23 cellular contexts compared by ENCODE assay signal in the genomic region with DNA sequence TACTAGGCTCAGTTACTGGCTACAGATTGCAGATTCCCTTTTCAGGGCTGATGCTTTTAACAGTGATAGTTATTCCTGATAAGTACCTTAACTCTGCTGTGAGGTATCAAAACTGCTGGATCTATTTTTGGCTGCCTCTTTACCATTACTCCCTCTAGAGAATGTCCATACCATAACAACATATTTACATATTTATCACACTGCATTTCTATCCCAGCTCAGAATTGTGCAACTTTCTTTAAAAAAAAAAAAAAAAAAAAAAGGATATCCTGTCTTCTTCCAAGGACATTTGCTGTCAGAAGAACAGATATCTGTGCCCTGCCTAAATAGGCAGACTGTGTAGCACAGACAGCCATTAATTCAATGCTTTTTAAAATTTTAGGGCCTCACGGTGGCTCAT.
DNase-seq lines count a peak whose midpoint lies in the region; ATAC-seq and TF ChIP-seq lines count a peak whose summit lies in the region.
"Had no signal": no experiment of that assay in that cellular context is flagged by ENCODE, and none has a peak within 500 bp of the region (broad histone marks: within the 10 kb centered on the region; RNA-seq: fewer than 3 reads in every experiment).

No MANE protein-coding gene starts in this region.

- H3K27me3 ChIP-seq in heart left ventricle (no peaks in the 10 kb centered on the region), SJCRH30 (no peaks in the 10 kb centered on the region), spleen (replicated peaks in 1 of 7) (no peaks in the 10 kb centered on the region)
- H3K27me3 ChIP-seq: BLaER1, upper lobe of right lung had no signal

- H3K4me3 Mint-ChIP-seq in stimulated activated naive B cell treated with anti-CD40 and anti-IgM and Interleukin-4, amounts not matched to agents 10 μg/mL and 1 μg/mL and 100 μg/mL, for 72 hours, result no peak overlapping the region
- H3K4me3 Mint-ChIP-seq: activated naive CD8-positive, alpha-beta T cell treated with anti-CD3 and anti-CD28 coated beads, Interleukin-2, amount 50 U/mL, for 24 hours; dendritic cell treated with granulocyte-macrophage colony-stimulating factor and Interleukin-4, amounts not matched to agents 40 ng/mL and 50 ng/mL, for 4 days had no signal

- H3K4me1 ChIP-seq in heart left ventricle (peaks cover 4 to 78% (median 60%) of the 10 kb centered on the region in 12 donors), SJCRH30 (peaks cover 47% of the 10 kb centered on the region), spleen (peaks cover 6 to 75% (median 52%) of the 10 kb centered on the region in 6 donors)
- H3K4me1 ChIP-seq: BLaER1 had no signal

- TF ChIP-seq CTCF in heart left ventricle (IDR thresholded peaks at IDR 0.05) (no peak), fibroblast of villous mesenchyme (IDR thresholded peaks at IDR 0.05; ENCODE audit: insufficient read depth, low read depth, low read length) (peak; percentile 0), spleen (IDR thresholded peaks at IDR 0.05 in 8 of 11, conservative IDR thresholded peaks at IDR 0.05 in 3 of 11) (no peak)

- peaks cover 0 to 64% (median 42%) of the 10 kb centered on the region in 9 donors for H3K36me3 ChIP-seq in heart left ventricle
- peaks cover 4% of the 10 kb centered on the region for H3K36me3 ChIP-seq in SJCRH30
- H3K36me3 ChIP-seq in spleen, result peaks cover 2 to 98% (median 43%) of the 10 kb centered on the region in 6 donors

- peaks cover 0 to 3% of the 10 kb centered on the region in 2 donors for H3K4me1 Mint-ChIP-seq in stimulated activated naive B cell treated with anti-CD40 and anti-IgM and Interleukin-4, amounts not matched to agents 10 μg/mL and 1 μg/mL and 100 μg/mL, for 72 hours

- H3K27ac Mint-ChIP-seq in stimulated activated naive B cell treated with anti-CD40 and anti-IgM and Interleukin-4, amounts not matched to agents 10 μg/mL and 1 μg/mL and 100 μg/mL, for 72 hours, result no peak overlapping the region
- H3K27ac Mint-ChIP-seq: activated naive CD8-positive, alpha-beta T cell treated with anti-CD3 and anti-CD28 coated beads, Interleukin-2, amount 50 U/mL, for 24 hours had no signal

- TF ChIP-seq POLR2A in heart left ventricle (IDR thresholded peaks at IDR 0.05) (no peak), spleen (IDR thresholded peaks at IDR 0.05) (no peak)

- H3K27ac ChIP-seq in heart left ventricle (peak overlapping the region in 7 of 12 donors; percentile 5 to 77 (median 69)), SJCRH30 (0 out of 2 replicates have a peak overlapping the region, but pooled peaks have one; percentile 92), spleen (peak overlapping the region in 6 of 8 donors; percentile 6 to 72 (median 64))
- H3K27ac ChIP-seq: BLaER1, lower lobe of right lung, upper lobe of right lung had no signal

- WGBS in heart left ventricle, 4 donors, result 94 to 100% (median 96%) methylated on average over 1 of the region's 1 CpG
- 64 to 90% (median 75%) methylated on average over 1 of the region's 1 CpG for WGBS in spleen, 5 donors

- H3K36me3 Mint-ChIP-seq in stimulated activated naive B cell treated with anti-CD40 and anti-IgM and Interleukin-4, amounts not matched to agents 10 μg/mL and 1 μg/mL and 100 μg/mL, for 72 hours, result peaks cover 48 to 56% of the 10 kb centered on the region in 2 donors

- no peaks in the 10 kb centered on the region for H3K9me3 Mint-ChIP-seq in stimulated activated naive B cell treated with anti-CD40 and anti-IgM and Interleukin-4, amounts not matched to agents 10 μg/mL and 1 μg/mL and 100 μg/mL, for 72 hours
- H3K9me3 Mint-ChIP-seq: activated naive CD8-positive, alpha-beta T cell treated with anti-CD3 and anti-CD28 coated beads, Interleukin-2, amount 50 U/mL, for 24 hours; dendritic cell treated with granulocyte-macrophage colony-stimulating factor and Interleukin-4, amounts not matched to agents 40 ng/mL and 50 ng/mL, for 4 days had no signal

- intact Hi-C loops in heart left ventricle (cut with DNase I), result loop anchor here in 3 of 10 donors (5.0 to 10.0 kb wide), 4 partner anchors 36 to 114 kb away; partner anchors contain the start of gene RREB1 (in 1 of the 3)
- intact Hi-C loops in cardiac septum (cut with DNase I), result loop anchor here (5.0 kb wide), 1 partner anchor 111 kb away; the partner anchor contains the start of gene RREB1
- intact Hi-C loops in spleen (cut with DNase I; ENCODE audit: low total_unique reads), result no loop called here

- ATAC-seq in heart left ventricle, result no peak
- no peak for ATAC-seq in stimulated activated naive B cell treated with anti-CD40 and anti-IgM and Interleukin-4, amounts not matched to agents 10 μg/mL and 1 μg/mL and 100 μg/mL, for 72 hours (replicated peaks)
- no peak for ATAC-seq in GM19328 (IDR thresholded peaks at IDR 0.05; ENCODE audit: unreplicated experiment)
- ATAC-seq: lower lobe of right lung had no signal

- H3K4me3 ChIP-seq in heart left ventricle (no peak overlapping the region), SJCRH30 (no peak overlapping the region), fibroblast of villous mesenchyme (ENCODE audit: low read depth, low read length) (no peak overlapping the region), spleen (no peak overlapping the region)
- H3K4me3 ChIP-seq: BLaER1, lower lobe of right lung, upper lobe of right lung had no signal

- no peaks in the 10 kb centered on the region for H3K27me3 Mint-ChIP-seq in stimulated activated naive B cell treated with anti-CD40 and anti-IgM and Interleukin-4, amounts not matched to agents 10 μg/mL and 1 μg/mL and 100 μg/mL, for 72 hours
- H3K27me3 Mint-ChIP-seq: activated naive CD8-positive, alpha-beta T cell treated with anti-CD3 and anti-CD28 coated beads, Interleukin-2, amount 50 U/mL, for 24 hours; dendritic cell treated with granulocyte-macrophage colony-stimulating factor and Interleukin-4, amounts not matched to agents 40 ng/mL and 50 ng/mL, for 4 days had no signal

- DNase-seq in heart left ventricle (no peak), cardiac septum (ENCODE audit: low spot score) (no peak), SJCRH30 (no peak), fibroblast of villous mesenchyme (ENCODE audit: low read depth) (peak; percentile 62), spleen (no peak), middle frontal gyrus (ENCODE audit: extremely low spot score, low spot score) (no peak)
- no peak for DNase-seq in stimulated activated naive B cell treated with anti-CD40 and anti-IgM and Interleukin-4, amounts not matched to agents 10 μg/mL and 1 μg/mL and 100 μg/mL, for 72 hours
- DNase-seq: activated CD4-positive, alpha-beta T cell treated with anti-CD3 and anti-CD28 coated beads for 4 hours; Calu3; hippocampal formation; Kasumi-1; lower lobe of right lung; NCI-H1105 treated with DMSO at 0.1 percent for 48 hours; NCI-H2081; nucleus accumbens; retina; stimulated activated CD4-positive, alpha-beta T cell treated with anti-CD3 and anti-CD28 coated beads, Interleukin-15, amount 100 ng/mL, for 24 hours; T-helper 2 cell; upper lobe of right lung had no signal

- H3K9me3 ChIP-seq in heart left ventricle, result no peaks in the 10 kb centered on the region
- no peaks in the 10 kb centered on the region for H3K9me3 ChIP-seq in SJCRH30 (replicated peaks)
- no peaks in the 10 kb centered on the region for H3K9me3 ChIP-seq in spleen
- H3K9me3 ChIP-seq: BLaER1, lower lobe of right lung, upper lobe of right lung had no signal
